ENCODE assay signal across 2 cellular contexts in the genomic region with DNA sequence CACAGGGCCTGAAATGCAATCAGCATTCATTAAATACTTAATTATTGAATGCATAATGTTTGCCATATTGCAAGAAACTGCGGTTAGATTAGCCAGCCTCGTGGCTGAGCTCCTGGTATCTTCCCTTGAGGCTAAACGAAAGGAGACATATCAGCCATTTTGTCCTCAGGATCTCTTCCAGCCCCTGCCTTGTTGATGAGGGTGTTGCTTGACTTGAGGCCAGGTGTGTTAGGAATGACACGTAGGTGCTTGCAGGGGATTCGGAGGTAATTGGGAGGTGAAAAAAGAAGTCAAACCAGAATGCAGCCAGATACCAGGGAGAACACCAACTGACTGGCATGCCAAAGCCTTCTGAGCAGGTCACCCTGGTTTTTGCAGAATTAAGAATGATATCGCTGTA.
TF ChIP-seq lines count a peak whose summit lies in the region.

No MANE protein-coding gene starts in this region.

TF ChIP-seq in H1, 55 proteins besides CTCF, POLR2A, EP300 and RAD21:
- TF ChIP-seq EZH2 (IDR thresholded peaks at IDR 0.05; ENCODE audit: low read depth, low read length, severe bottlenecking) (no peak), SIRT6 (IDR thresholded peaks at IDR 0.05; ENCODE audit: low read length) (no peak), CBX5 (IDR thresholded peaks at IDR 0.05; ENCODE audit: low read depth, low read length) (no peak), CBX8 (IDR thresholded peaks at IDR 0.05; ENCODE audit: borderline replicate concordance, low read depth, low read length) (no peak), SP1 (IDR thresholded peaks at IDR 0.05; ENCODE audit: low read depth, low read length) (no peak), HDAC2 (IDR thresholded peaks at IDR 0.05; ENCODE audit: borderline replicate concordance in 1 of 2, low read depth in 2 of 2, low read length in 2 of 2) (no peak), JUND (IDR thresholded peaks at IDR 0.05; ENCODE audit: low read length) (no peak), KDM4A (IDR thresholded peaks at IDR 0.05; ENCODE audit: low read depth, low read length, severe bottlenecking) (no peak), BRCA1 (IDR thresholded peaks at IDR 0.05; ENCODE audit: low read depth, low read length) (no peak), SP2 (IDR thresholded peaks at IDR 0.05; ENCODE audit: low read length) (no peak)
- TF ChIP-seq, protein P1, sequence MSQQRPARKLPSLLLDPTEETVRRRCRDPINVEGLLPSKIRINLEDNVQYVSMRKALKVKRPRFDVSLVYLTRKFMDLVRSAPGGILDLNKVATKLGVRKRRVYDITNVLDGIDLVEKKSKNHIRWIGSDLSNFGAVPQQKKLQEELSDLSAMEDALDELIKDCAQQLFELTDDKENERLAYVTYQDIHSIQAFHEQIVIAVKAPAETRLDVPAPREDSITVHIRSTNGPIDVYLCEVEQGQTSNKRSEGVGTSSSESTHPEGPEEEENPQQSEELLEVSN (IDR thresholded peaks at IDR 0.05) = no peak

TF ChIP-seq in SK-N-SH treated with all-trans-retinoic acid at 6 μM for 48 hours, 23 proteins besides CTCF, POLR2A, EP300 and RAD21:
- no peak for TF ChIP-seq ZNF8 (CRISPR knock-in tag; IDR thresholded peaks at IDR 0.05)
- TF ChIP-seq, protein P2, sequence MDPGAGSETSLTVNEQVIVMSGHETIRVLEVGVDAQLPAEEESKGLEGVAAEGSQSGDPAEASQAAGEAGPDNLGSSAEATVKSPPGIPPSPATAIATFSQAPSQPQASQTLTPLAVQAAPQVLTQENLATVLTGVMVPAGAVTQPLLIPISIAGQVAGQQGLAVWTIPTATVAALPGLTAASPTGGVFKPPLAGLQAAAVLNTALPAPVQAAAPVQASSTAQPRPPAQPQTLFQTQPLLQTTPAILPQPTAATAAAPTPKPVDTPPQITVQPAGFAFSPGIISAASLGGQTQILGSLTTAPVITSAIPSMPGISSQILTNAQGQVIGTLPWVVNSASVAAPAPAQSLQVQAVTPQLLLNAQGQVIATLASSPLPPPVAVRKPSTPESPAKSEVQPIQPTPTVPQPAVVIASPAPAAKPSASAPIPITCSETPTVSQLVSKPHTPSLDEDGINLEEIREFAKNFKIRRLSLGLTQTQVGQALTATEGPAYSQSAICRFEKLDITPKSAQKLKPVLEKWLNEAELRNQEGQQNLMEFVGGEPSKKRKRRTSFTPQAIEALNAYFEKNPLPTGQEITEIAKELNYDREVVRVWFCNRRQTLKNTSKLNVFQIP (CRISPR knock-in tag; IDR thresholded peaks at IDR 0.05; ENCODE audit: borderline replicate concordance, low read depth) = no peak
- no peak for TF ChIP-seq CSDC2 (CRISPR knock-in tag; IDR thresholded peaks at IDR 0.05)
- no peak for TF ChIP-seq ZFP3 (CRISPR knock-in tag; IDR thresholded peaks at IDR 0.05)
- no peak for TF ChIP-seq ARNTL (CRISPR knock-in tag; IDR thresholded peaks at IDR 0.05; ENCODE audit: borderline replicate concordance, low read depth)
- no peak for TF ChIP-seq ZNF70 (CRISPR knock-in tag; IDR thresholded peaks at IDR 0.05)
- no peak for TF ChIP-seq TCF4 (CRISPR knock-in tag; IDR thresholded peaks at IDR 0.05; ENCODE audit: borderline replicate concordance)
- TF ChIP-seq ESRRG (CRISPR knock-in tag; IDR thresholded peaks at IDR 0.05) = no peak
- TF ChIP-seq, protein P3, sequence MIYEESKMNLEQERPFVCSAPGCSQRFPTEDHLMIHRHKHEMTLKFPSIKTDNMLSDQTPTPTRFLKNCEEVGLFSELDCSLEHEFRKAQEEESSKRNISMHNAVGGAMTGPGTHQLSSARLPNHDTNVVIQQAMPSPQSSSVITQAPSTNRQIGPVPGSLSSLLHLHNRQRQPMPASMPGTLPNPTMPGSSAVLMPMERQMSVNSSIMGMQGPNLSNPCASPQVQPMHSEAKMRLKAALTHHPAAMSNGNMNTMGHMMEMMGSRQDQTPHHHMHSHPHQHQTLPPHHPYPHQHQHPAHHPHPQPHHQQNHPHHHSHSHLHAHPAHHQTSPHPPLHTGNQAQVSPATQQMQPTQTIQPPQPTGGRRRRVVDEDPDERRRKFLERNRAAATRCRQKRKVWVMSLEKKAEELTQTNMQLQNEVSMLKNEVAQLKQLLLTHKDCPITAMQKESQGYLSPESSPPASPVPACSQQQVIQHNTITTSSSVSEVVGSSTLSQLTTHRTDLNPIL (CRISPR knock-in tag; IDR thresholded peaks at IDR 0.05; ENCODE audit: low read depth) = no peak
- TF ChIP-seq, protein P4, sequence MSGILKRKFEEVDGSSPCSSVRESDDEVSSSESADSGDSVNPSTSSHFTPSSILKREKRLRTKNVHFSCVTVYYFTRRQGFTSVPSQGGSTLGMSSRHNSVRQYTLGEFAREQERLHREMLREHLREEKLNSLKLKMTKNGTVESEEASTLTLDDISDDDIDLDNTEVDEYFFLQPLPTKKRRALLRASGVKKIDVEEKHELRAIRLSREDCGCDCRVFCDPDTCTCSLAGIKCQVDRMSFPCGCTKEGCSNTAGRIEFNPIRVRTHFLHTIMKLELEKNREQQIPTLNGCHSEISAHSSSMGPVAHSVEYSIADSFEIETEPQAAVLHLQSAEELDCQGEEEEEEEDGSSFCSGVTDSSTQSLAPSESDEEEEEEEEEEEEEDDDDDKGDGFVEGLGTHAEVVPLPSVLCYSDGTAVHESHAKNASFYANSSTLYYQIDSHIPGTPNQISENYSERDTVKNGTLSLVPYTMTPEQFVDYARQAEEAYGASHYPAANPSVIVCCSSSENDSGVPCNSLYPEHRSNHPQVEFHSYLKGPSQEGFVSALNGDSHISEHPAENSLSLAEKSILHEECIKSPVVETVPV (CRISPR knock-in tag; IDR thresholded peaks at IDR 0.05) = no peak
